ENCODE assay signal across 1 cellular context in genomic region chr6:41967312-41968287, GRCh38.
A peak's percentile ranks its signal among the peaks of the same experiment; 100 is the strongest.
TF ChIP-seq lines count a peak whose summit lies in the region.

No MANE protein-coding gene starts in this region.

TF ChIP-seq in K562, 482 proteins besides CTCF, POLR2A, EP300 and RAD21 (continued from another document and continues in another):
- no peak for TF ChIP-seq RBM22 (IDR thresholded peaks at IDR 0.05; ENCODE audit: low read depth, low read length, poor library complexity, severe bottlenecking)
- no peak for TF ChIP-seq CGGBP1 (CRISPR knock-in tag; IDR thresholded peaks at IDR 0.05)
- TF ChIP-seq, protein P1, sequence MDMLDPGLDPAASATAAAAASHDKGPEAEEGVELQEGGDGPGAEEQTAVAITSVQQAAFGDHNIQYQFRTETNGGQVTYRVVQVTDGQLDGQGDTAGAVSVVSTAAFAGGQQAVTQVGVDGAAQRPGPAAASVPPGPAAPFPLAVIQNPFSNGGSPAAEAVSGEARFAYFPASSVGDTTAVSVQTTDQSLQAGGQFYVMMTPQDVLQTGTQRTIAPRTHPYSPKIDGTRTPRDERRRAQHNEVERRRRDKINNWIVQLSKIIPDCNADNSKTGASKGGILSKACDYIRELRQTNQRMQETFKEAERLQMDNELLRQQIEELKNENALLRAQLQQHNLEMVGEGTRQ (CRISPR knock-in tag; IDR thresholded peaks at IDR 0.05) = no peak
- TF ChIP-seq ZNF354B (CRISPR knock-in tag; IDR thresholded peaks at IDR 0.05) = no peak
- no peak for TF ChIP-seq SRSF3 (IDR thresholded peaks at IDR 0.05; ENCODE audit: insufficient read depth, low read length)
- TF ChIP-seq KLF1 (tag; IDR thresholded peaks at IDR 0.05) = no peak
- peak; percentile 91 for TF ChIP-seq ZNF316 (IDR thresholded peaks at IDR 0.05)
- TF ChIP-seq, protein P2, sequence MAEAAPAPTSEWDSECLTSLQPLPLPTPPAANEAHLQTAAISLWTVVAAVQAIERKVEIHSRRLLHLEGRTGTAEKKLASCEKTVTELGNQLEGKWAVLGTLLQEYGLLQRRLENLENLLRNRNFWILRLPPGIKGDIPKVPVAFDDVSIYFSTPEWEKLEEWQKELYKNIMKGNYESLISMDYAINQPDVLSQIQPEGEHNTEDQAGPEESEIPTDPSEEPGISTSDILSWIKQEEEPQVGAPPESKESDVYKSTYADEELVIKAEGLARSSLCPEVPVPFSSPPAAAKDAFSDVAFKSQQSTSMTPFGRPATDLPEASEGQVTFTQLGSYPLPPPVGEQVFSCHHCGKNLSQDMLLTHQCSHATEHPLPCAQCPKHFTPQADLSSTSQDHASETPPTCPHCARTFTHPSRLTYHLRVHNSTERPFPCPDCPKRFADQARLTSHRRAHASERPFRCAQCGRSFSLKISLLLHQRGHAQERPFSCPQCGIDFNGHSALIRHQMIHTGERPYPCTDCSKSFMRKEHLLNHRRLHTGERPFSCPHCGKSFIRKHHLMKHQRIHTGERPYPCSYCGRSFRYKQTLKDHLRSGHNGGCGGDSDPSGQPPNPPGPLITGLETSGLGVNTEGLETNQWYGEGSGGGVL (CRISPR knock-in tag; IDR thresholded peaks at IDR 0.05) = no peak
- no peak for TF ChIP-seq CCNT2 (IDR thresholded peaks at IDR 0.05; ENCODE audit: borderline replicate concordance, extremely low read depth, insufficient read length, low read depth, low read length)
- TF ChIP-seq, protein P3, sequence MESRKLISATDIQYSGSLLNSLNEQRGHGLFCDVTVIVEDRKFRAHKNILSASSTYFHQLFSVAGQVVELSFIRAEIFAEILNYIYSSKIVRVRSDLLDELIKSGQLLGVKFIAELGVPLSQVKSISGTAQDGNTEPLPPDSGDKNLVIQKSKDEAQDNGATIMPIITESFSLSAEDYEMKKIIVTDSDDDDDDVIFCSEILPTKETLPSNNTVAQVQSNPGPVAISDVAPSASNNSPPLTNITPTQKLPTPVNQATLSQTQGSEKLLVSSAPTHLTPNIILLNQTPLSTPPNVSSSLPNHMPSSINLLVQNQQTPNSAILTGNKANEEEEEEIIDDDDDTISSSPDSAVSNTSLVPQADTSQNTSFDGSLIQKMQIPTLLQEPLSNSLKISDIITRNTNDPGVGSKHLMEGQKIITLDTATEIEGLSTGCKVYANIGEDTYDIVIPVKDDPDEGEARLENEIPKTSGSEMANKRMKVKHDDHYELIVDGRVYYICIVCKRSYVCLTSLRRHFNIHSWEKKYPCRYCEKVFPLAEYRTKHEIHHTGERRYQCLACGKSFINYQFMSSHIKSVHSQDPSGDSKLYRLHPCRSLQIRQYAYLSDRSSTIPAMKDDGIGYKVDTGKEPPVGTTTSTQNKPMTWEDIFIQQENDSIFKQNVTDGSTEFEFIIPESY (CRISPR knock-in tag; IDR thresholded peaks at IDR 0.05) = no peak
- TF ChIP-seq MGA (IDR thresholded peaks at IDR 0.05) = no peak; the same call in 1 of the 2 replicates
- no peak for TF ChIP-seq TCF7L2 (IDR thresholded peaks at IDR 0.05; ENCODE audit: low read depth, low read length)
- no peak for TF ChIP-seq HMG20A (CRISPR knock-in tag; conservative IDR thresholded peaks at IDR 0.05)
- no peak for TF ChIP-seq FIP1L1 (IDR thresholded peaks at IDR 0.05; ENCODE audit: low read depth, low read length, poor library complexity, severe bottlenecking)
- TF ChIP-seq ESRRB (CRISPR knock-in tag; IDR thresholded peaks at IDR 0.05; ENCODE audit: borderline replicate concordance) = no peak
- TF ChIP-seq PHF8 (IDR thresholded peaks at IDR 0.05; ENCODE audit: borderline replicate concordance, low read length) = peak; percentile 18; the same call in 1 of the 2 replicates
- TF ChIP-seq ZBTB7A (IDR thresholded peaks at IDR 0.05; ENCODE audit: borderline replicate concordance, control insufficient read depth, low read depth, low read length) = no peak
- no peak for TF ChIP-seq SUPT5H (IDR thresholded peaks at IDR 0.05)
- TF ChIP-seq, protein P4, sequence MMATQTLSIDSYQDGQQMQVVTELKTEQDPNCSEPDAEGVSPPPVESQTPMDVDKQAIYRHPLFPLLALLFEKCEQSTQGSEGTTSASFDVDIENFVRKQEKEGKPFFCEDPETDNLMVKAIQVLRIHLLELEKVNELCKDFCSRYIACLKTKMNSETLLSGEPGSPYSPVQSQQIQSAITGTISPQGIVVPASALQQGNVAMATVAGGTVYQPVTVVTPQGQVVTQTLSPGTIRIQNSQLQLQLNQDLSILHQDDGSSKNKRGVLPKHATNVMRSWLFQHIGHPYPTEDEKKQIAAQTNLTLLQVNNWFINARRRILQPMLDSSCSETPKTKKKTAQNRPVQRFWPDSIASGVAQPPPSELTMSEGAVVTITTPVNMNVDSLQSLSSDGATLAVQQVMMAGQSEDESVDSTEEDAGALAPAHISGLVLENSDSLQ (IDR thresholded peaks at IDR 0.05) = peak; percentile 9; the same call in 1 of the 2 replicates
- TF ChIP-seq, protein P5, sequence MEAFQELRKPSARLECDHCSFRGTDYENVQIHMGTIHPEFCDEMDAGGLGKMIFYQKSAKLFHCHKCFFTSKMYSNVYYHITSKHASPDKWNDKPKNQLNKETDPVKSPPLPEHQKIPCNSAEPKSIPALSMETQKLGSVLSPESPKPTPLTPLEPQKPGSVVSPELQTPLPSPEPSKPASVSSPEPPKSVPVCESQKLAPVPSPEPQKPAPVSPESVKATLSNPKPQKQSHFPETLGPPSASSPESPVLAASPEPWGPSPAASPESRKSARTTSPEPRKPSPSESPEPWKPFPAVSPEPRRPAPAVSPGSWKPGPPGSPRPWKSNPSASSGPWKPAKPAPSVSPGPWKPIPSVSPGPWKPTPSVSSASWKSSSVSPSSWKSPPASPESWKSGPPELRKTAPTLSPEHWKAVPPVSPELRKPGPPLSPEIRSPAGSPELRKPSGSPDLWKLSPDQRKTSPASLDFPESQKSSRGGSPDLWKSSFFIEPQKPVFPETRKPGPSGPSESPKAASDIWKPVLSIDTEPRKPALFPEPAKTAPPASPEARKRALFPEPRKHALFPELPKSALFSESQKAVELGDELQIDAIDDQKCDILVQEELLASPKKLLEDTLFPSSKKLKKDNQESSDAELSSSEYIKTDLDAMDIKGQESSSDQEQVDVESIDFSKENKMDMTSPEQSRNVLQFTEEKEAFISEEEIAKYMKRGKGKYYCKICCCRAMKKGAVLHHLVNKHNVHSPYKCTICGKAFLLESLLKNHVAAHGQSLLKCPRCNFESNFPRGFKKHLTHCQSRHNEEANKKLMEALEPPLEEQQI (IDR thresholded peaks at IDR 0.05) = no peak
- no peak for TF ChIP-seq SREBF2 (CRISPR knock-in tag; IDR thresholded peaks at IDR 0.05)
- TF ChIP-seq EGR1 (conservative IDR thresholded peaks at IDR 0.05) = no peak
- TF ChIP-seq NFE2 (IDR thresholded peaks at IDR 0.05; ENCODE audit: low read depth) = peak; percentile 83
- TF ChIP-seq SMARCB1 (IDR thresholded peaks at IDR 0.05; ENCODE audit: insufficient read length, low read depth) = no peak
- peak; percentile 58; the same call in 1 of the 2 replicates for TF ChIP-seq SMARCA5 (IDR thresholded peaks at IDR 0.05)
- no peak for TF ChIP-seq HOXB6 (CRISPR knock-in tag; IDR thresholded peaks at IDR 0.05; ENCODE audit: borderline replicate concordance)
- TF ChIP-seq ZNF140 (CRISPR knock-in tag; IDR thresholded peaks at IDR 0.05) = no peak
- 0 out of 2 replicates have a peak, but pooled peaks have one; percentile 25 for TF ChIP-seq ZBTB5 (IDR thresholded peaks at IDR 0.05)
- TF ChIP-seq MLX (CRISPR knock-in tag; conservative IDR thresholded peaks at IDR 0.05) = no peak
